ENCODE assay signal across 12 cellular contexts in the genomic region with DNA sequence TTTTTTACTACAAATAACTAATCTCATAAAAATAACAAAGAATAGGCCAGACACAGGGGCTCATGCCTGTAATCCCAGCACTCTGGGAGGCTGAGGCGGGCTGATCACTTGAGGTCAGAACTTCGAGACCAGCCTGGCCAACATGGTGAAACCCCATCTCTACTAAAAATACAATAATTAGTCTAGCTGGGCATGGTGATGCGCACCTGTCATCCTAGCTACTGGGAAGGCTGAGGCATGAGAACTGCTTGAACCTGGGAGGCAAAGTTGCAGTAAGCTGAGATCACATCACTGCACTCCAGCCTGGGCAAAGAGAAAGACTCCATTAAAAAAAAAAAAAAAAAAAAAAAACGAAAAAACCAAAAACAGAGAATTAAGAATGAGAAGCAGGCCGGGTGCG. TPM values are rescaled to one million over a fixed set of nuclear protein-coding genes. Genes with fewer than 3 reads are reported as not detected.
"Had no signal": no experiment of that assay in that cellular context is flagged by ENCODE, and none has a peak within 500 bp of the region (broad histone marks: within the 10 kb centered on the region; RNA-seq: fewer than 3 reads in every experiment).

No MANE protein-coding gene starts in this region.

RNA-seq across cellular contexts. Expression of gene INHBC, which starts 20.4 kb away (rescaled TPM):
- total RNA-seq: activated B cell treated with CpG ODN at 0.5 μM for 24 hours; activated CD4-positive, alpha-beta memory T cell treated with anti-CD3 and anti-CD28 coated beads for 36 hours; activated CD4-positive, alpha-beta memory T cell treated with anti-CD3 and anti-CD28 coated beads, Interleukin-2, amount 10 ng/mL, durations not matched to agents 7 days and 5 days; activated CD4-positive, alpha-beta T cell treated with anti-CD3 and anti-CD28 coated beads for 36 hours; activated CD4-positive, alpha-beta T cell treated with anti-CD3 and anti-CD28 coated beads, Interleukin-2, amount 10 ng/mL, durations not matched to agents 24 days and 14 days; activated CD4-positive, alpha-beta T cell treated with anti-CD3 and anti-CD28 coated beads, Interleukin-2, amount 10 ng/mL, durations not matched to agents 7 days and 5 days; activated CD8-positive, alpha-beta memory T cell treated with anti-CD3 and anti-CD28 coated beads for 36 hours; activated CD8-positive, alpha-beta memory T cell treated with anti-CD3 and anti-CD28 coated beads, Interleukin-2, amount 10 ng/mL, durations not matched to agents 7 days and 5 days; activated CD8-positive, alpha-beta T cell treated with anti-CD3 and anti-CD28 coated beads, Interleukin-2, amount 10 ng/mL, durations not matched to agents 7 days and 5 days; T-helper 1 cell treated with Interleukin-12 subunit alpha and Interleukin-12 subunit beta and Interleukin-4 antibody, amounts not matched to agents 30 ng/mL and 1 ng/mL, for 36 hours; T-helper 17 cell; T-helper 2 cell treated with Interferon-gamma antibody and Interleukin-4, amounts not matched to agents 100 ng/mL and 5 ng/mL, for 36 hours had no signal

RNA-seq across cellular contexts. Expression of gene INHBE, which starts 40.9 kb away (rescaled TPM):
- total RNA-seq: activated CD4-positive, alpha-beta T cell treated with anti-CD3 and anti-CD28 coated beads, Interleukin-2, amount 10 ng/mL, durations not matched to agents 7 days and 5 days; activated CD8-positive, alpha-beta T cell treated with anti-CD3 and anti-CD28 coated beads, Interleukin-2, amount 10 ng/mL, durations not matched to agents 7 days and 5 days; T-helper 1 cell treated with Interleukin-12 subunit alpha and Interleukin-12 subunit beta and Interleukin-4 antibody, amounts not matched to agents 30 ng/mL and 1 ng/mL, for 36 hours; T-helper 17 cell; T-helper 2 cell treated with Interferon-gamma antibody and Interleukin-4, amounts not matched to agents 100 ng/mL and 5 ng/mL, for 36 hours had no signal
